In the genomic region with DNA sequence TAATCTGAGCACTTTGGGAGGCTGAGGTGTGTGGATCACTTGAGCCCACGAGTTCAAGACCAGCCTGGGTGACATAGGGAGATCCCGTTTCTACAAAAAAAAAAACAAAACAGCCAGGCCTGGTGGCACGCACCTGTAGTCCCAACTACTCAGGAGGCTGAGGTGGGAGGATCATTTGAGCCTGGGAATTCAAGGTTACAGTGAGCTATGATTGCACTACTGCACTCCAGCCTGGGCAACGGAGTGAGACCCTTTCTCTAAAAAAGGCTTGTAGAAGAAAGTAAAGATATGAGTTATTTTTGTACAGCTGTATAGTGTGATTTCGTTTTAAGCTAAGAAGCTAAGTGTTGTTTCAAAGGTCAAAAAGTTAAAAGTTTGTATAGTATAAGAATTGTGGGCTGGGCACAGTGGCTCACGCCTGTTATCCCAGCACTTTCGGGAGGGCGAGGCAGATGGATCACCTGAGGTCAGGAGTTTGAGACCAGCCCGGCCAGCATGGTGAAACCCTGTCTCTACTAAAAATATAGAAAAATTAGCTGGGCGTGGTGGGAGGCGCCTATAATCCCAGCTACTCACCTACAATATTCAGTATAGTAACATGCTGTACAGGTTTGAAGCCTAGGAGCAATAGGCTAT, we compare ENCODE assay signal across 13 cellular contexts. TPM values are rescaled to one million over a fixed set of nuclear protein-coding genes. Genes with fewer than 3 reads are reported as not detected.
DNase-seq lines count a peak whose midpoint lies in the region; ATAC-seq, FAIRE-seq and TF ChIP-seq lines count a peak whose summit lies in the region.
"Had no signal": no experiment of that assay in that cellular context is flagged by ENCODE, and none has a peak within 500 bp of the region (broad histone marks: within the 10 kb centered on the region; RNA-seq: fewer than 3 reads in every experiment).

No MANE protein-coding gene starts in this region.

- H3K9me3 ChIP-seq in right cardiac atrium (ENCODE audit: control insufficient read depth, low read length) (no peaks in the 10 kb centered on the region), osteoblast (ENCODE audit: low read depth, low read length) (no peaks in the 10 kb centered on the region)

- H3K79me2 ChIP-seq in osteoblast (ENCODE audit: insufficient read depth, low read length), result peaks cover 91% of the 10 kb centered on the region

- no peak overlapping the region for H2AFZ ChIP-seq in osteoblast (ENCODE audit: low read length)

- no peak for ATAC-seq in right cardiac atrium
- no peak for ATAC-seq in HG02588 (IDR thresholded peaks at IDR 0.05; ENCODE audit: unreplicated experiment)
- ATAC-seq: HCT116 had no signal

- 85% methylated on average over 11 of the region's 11 CpGs for WGBS in right cardiac atrium

- H3K4me1 ChIP-seq in right cardiac atrium (ENCODE audit: control insufficient read depth, insufficient read depth, low read length), result peaks cover 9% of the 10 kb centered on the region
- peaks cover 38% of the 10 kb centered on the region for H3K4me1 ChIP-seq in osteoblast (ENCODE audit: insufficient read depth, low read length)

- no peak for FAIRE-seq in frontal cortex (lab: Jason Lieb, UNC)

- H3K27ac ChIP-seq in right cardiac atrium (ENCODE audit: low read length) (peak overlapping the region; percentile 37), osteoblast (ENCODE audit: low read depth, low read length) (peak overlapping the region; percentile 75)
- H3K27ac ChIP-seq: WERI-Rb-1 had no signal

- intact Hi-C loops in right cardiac atrium (cut with DNase I), result no loop called here
- intact Hi-C loops in cardiac septum (cut with DNase I), result no loop called here
- intact Hi-C loops in dendritic cell treated with granulocyte-macrophage colony-stimulating factor and Interleukin-4, amounts not matched to agents 40 ng/mL and 50 ng/mL, for 4 days (cut with micrococcal nuclease), result no loop called here

- no peak for TF ChIP-seq CTCF in osteoblast (IDR thresholded peaks at IDR 0.05; ENCODE audit: extremely low read depth, low read depth, low read length)

- no peak overlapping the region for H3K4me3 Mint-ChIP-seq in dendritic cell treated with granulocyte-macrophage colony-stimulating factor and Interleukin-4, amounts not matched to agents 40 ng/mL and 50 ng/mL, for 4 days

- H3K36me3 ChIP-seq in osteoblast (ENCODE audit: insufficient read depth, low read length), result no peaks in the 10 kb centered on the region

- H4K20me1 ChIP-seq in osteoblast (ENCODE audit: insufficient read depth, low read length), result peaks cover 48% of the 10 kb centered on the region

- H3K27me3 ChIP-seq in right cardiac atrium (ENCODE audit: control insufficient read depth, insufficient read depth) (no peaks in the 10 kb centered on the region), osteoblast (ENCODE audit: insufficient read depth, low read length) (no peaks in the 10 kb centered on the region)

- peak overlapping the region; percentile 0 for H3K4me2 ChIP-seq in osteoblast (ENCODE audit: insufficient read depth, low read length)

- H3K27ac Mint-ChIP-seq in dendritic cell treated with granulocyte-macrophage colony-stimulating factor and Interleukin-4, amounts not matched to agents 40 ng/mL and 50 ng/mL, for 4 days, result peak overlapping the region; percentile 82

- H3K4me3 ChIP-seq in right cardiac atrium (ENCODE audit: low read length) (no peak overlapping the region), osteoblast (ENCODE audit: insufficient read depth, low read length) (no peak overlapping the region)

- H3K27me3 Mint-ChIP-seq in dendritic cell treated with granulocyte-macrophage colony-stimulating factor and Interleukin-4, amounts not matched to agents 40 ng/mL and 50 ng/mL, for 4 days, result no peaks in the 10 kb centered on the region

- DNase-seq in right cardiac atrium, result no peak
- DNase-seq in cardiac septum (ENCODE audit: low spot score), result no peak
- DNase-seq in osteoblast (ENCODE audit: insufficient read length, low spot score, missing footprints), result no peak
- DNase-seq in stimulated activated CD4-positive, alpha-beta T cell treated with anti-CD3 and anti-CD28 coated beads, Interleukin-4, amount 100 ng/mL, for 1 hour, result no peak
- DNase-seq in frontal cortex (ENCODE audit: low spot score in 2 of 2), result no peak
- DNase-seq in hepatic stellate cell (ENCODE audit: low spot score), result no peak
- DNase-seq: NCI-H1092 treated with DMSO at 0.1 percent for 48 hours, NCI-H526, WERI-Rb-1 had no signal

- H3K9me3 Mint-ChIP-seq in dendritic cell treated with granulocyte-macrophage colony-stimulating factor and Interleukin-4, amounts not matched to agents 40 ng/mL and 50 ng/mL, for 4 days, result no peaks in the 10 kb centered on the region

- peaks cover 50% of the 10 kb centered on the region for H3K4me1 Mint-ChIP-seq in dendritic cell treated with granulocyte-macrophage colony-stimulating factor and Interleukin-4, amounts not matched to agents 40 ng/mL and 50 ng/mL, for 4 days (ENCODE audit: low read depth)

- peaks cover 10% of the 10 kb centered on the region for H3K36me3 Mint-ChIP-seq in dendritic cell treated with granulocyte-macrophage colony-stimulating factor and Interleukin-4, amounts not matched to agents 40 ng/mL and 50 ng/mL, for 4 days (ENCODE audit: low read depth)

RNA-seq across cellular contexts. Expression of gene UBE2R2, which starts 18.8 kb away (rescaled TPM):
- total RNA-seq in right cardiac atrium, result 10 to 100 TPM; 34.9 to 43.8 (median 38.6) TPM
- polyA plus RNA-seq in right cardiac atrium, result 23.9 TPM
- 38.8 TPM for total RNA-seq in cardiac septum
- 21.4 and 22.4 TPM in 2 replicates for total RNA-seq in osteoblast
- 28.5 TPM for total RNA-seq in frontal cortex

RNA-seq across cellular contexts. Expression of gene PRSS3, which starts 40.4 kb away (rescaled TPM):
- total RNA-seq in right cardiac atrium (not detected), cardiac septum (not detected), osteoblast (2.2 and 3.5 TPM in 2 replicates), frontal cortex (1.2 TPM)
- polyA plus RNA-seq in right cardiac atrium, result not detected
- total RNA-seq: myocyte had no signal
